Comparison of ENCODE assay signal across 1 cellular context in genomic region chr3:129893616-129894070, GRCh38.
A peak's percentile ranks its signal among the peaks of the same experiment; 100 is the strongest.
TF ChIP-seq lines count a peak whose summit lies in the region.

Gene TMCC1, minus strand, starts transcription at chr3:129893711.

TF ChIP-seq in H1, 55 proteins besides CTCF, POLR2A, EP300 and RAD21:
- TF ChIP-seq SRF (IDR thresholded peaks at IDR 0.05; ENCODE audit: low read depth, low read length) (no peak), ASH2L (IDR thresholded peaks at IDR 0.05; ENCODE audit: low read length) (no peak), KDM1A (IDR thresholded peaks at IDR 0.05; ENCODE audit: borderline replicate concordance, low read length) (no peak), CBX8 (IDR thresholded peaks at IDR 0.05; ENCODE audit: borderline replicate concordance, low read depth, low read length) (no peak), SAP30 (IDR thresholded peaks at IDR 0.05; ENCODE audit: insufficient read depth, insufficient replicate concordance, low read length) (no peak), SUZ12 (IDR thresholded peaks at IDR 0.05; ENCODE audit: low read length) (no peak), CHD1 (IDR thresholded peaks at IDR 0.05; ENCODE audit: low read depth, low read length) (no peak), MAX (IDR thresholded peaks at IDR 0.05) (peak; percentile 79), SP1 (IDR thresholded peaks at IDR 0.05; ENCODE audit: low read depth, low read length) (peak; percentile 11; the same call in 1 of the 2 replicates), TEAD4 (IDR thresholded peaks at IDR 0.05; ENCODE audit: low read depth, low read length) (no peak), POU5F1 (IDR thresholded peaks at IDR 0.05; ENCODE audit: low read depth, low read length) (no peak), SP4 (IDR thresholded peaks at IDR 0.05; ENCODE audit: low read length) (no peak), POLR2AphosphoS5 (IDR thresholded peaks at IDR 0.05; ENCODE audit: low read depth, low read length) (peak; percentile 54; the same call in 1 of the 2 replicates), YY1 (IDR thresholded peaks at IDR 0.05; ENCODE audit: low read depth, low read length) (no peak), CTBP2 (IDR thresholded peaks at IDR 0.05; ENCODE audit: borderline replicate concordance, insufficient read depth, insufficient read length, low read length) (no peak), JUN (IDR thresholded peaks at IDR 0.05; ENCODE audit: low read depth, low read length) (no peak), FOSL1 (IDR thresholded peaks at IDR 0.05; ENCODE audit: insufficient read depth, low read depth, low read length) (no peak), GABPA (IDR thresholded peaks at IDR 0.05; ENCODE audit: borderline replicate concordance, insufficient read depth, low read length) (no peak), E2F6 (IDR thresholded peaks at IDR 0.05) (no peak), ZNF274 (IDR thresholded peaks at IDR 0.05; ENCODE audit: borderline replicate concordance, extremely low read depth, low read length) (no peak), CREB1 (IDR thresholded peaks at IDR 0.05) (no peak), NANOG (IDR thresholded peaks at IDR 0.05; ENCODE audit: insufficient read depth, low read depth, low read length, poor library complexity, severe bottlenecking) (no peak), EGR1 (IDR thresholded peaks at IDR 0.05; ENCODE audit: borderline replicate concordance, low read depth, low read length) (peak; percentile 73; the same call in 1 of the 2 replicates), SIRT6 (IDR thresholded peaks at IDR 0.05; ENCODE audit: low read length) (no peak), KDM5A (IDR thresholded peaks at IDR 0.05; ENCODE audit: low read length) (no peak), RFX5 (IDR thresholded peaks at IDR 0.05; ENCODE audit: borderline replicate concordance, low read depth, low read length) (no peak), SIN3A (conservative IDR thresholded peaks at IDR 0.05 in 1 of 2, IDR thresholded peaks at IDR 0.05 in 1 of 2; ENCODE audit: low read depth in 1 of 2, low read length in 2 of 2) (peak in 1 of 2 experiments; percentile 54; a peak in 1 of 4 replicates), RXRA (IDR thresholded peaks at IDR 0.05; ENCODE audit: insufficient read depth, low read depth, low read length) (no peak), BACH1 (IDR thresholded peaks at IDR 0.05; ENCODE audit: low read length) (no peak), BCL11A (IDR thresholded peaks at IDR 0.05; ENCODE audit: low read depth in 2 of 2, low read length in 2 of 2) (no peak), TAF7 (optimal IDR thresholded peaks at IDR 0.05; ENCODE audit: borderline replicate concordance, low read depth, low read length) (no peak), MAFK (IDR thresholded peaks at IDR 0.05; ENCODE audit: low read depth, low read length) (no peak), SIX5 (IDR thresholded peaks at IDR 0.05; ENCODE audit: low read depth, low read length) (no peak), TAF1 (IDR thresholded peaks at IDR 0.05; ENCODE audit: low read depth, low read length) (peak; percentile 67), TCF12 (IDR thresholded peaks at IDR 0.05; ENCODE audit: low read depth, low read length) (no peak), CHD2 (IDR thresholded peaks at IDR 0.05; ENCODE audit: low read length) (no peak), EZH2 (IDR thresholded peaks at IDR 0.05; ENCODE audit: low read depth, low read length, severe bottlenecking) (no peak), HDAC6 (IDR thresholded peaks at IDR 0.05; ENCODE audit: low read depth, low read length) (no peak), CEBPB (IDR thresholded peaks at IDR 0.05; ENCODE audit: low read depth, low read length) (no peak), NRF1 (IDR thresholded peaks at IDR 0.05; ENCODE audit: low read depth, low read length) (peak; percentile 59), SP2 (IDR thresholded peaks at IDR 0.05; ENCODE audit: low read length) (no peak), TBP (IDR thresholded peaks at IDR 0.05; ENCODE audit: low read depth, low read length) (peak; percentile 49), RBBP5 (IDR thresholded peaks at IDR 0.05; ENCODE audit: borderline replicate concordance, low read depth, low read length) (no peak), BRCA1 (IDR thresholded peaks at IDR 0.05; ENCODE audit: low read depth, low read length) (no peak), RNF2 (IDR thresholded peaks at IDR 0.05; ENCODE audit: borderline replicate concordance, low read depth, low read length, missing control alignments, poor library complexity, severe bottlenecking) (no peak), KDM4A (IDR thresholded peaks at IDR 0.05; ENCODE audit: low read depth, low read length, severe bottlenecking) (no peak), CBX5 (IDR thresholded peaks at IDR 0.05; ENCODE audit: low read depth, low read length) (no peak), PHF8 (conservative IDR thresholded peaks at IDR 0.05; ENCODE audit: low read depth, low read length) (no peak), HDAC2 (IDR thresholded peaks at IDR 0.05; ENCODE audit: borderline replicate concordance in 1 of 2, low read depth in 2 of 2, low read length in 2 of 2) (no peak), JUND (IDR thresholded peaks at IDR 0.05; ENCODE audit: low read length) (no peak), GTF2F1 (IDR thresholded peaks at IDR 0.05; ENCODE audit: borderline replicate concordance, low read depth, low read length) (no peak)
- TF ChIP-seq, protein P1, sequence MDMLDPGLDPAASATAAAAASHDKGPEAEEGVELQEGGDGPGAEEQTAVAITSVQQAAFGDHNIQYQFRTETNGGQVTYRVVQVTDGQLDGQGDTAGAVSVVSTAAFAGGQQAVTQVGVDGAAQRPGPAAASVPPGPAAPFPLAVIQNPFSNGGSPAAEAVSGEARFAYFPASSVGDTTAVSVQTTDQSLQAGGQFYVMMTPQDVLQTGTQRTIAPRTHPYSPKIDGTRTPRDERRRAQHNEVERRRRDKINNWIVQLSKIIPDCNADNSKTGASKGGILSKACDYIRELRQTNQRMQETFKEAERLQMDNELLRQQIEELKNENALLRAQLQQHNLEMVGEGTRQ (IDR thresholded peaks at IDR 0.05; ENCODE audit: low read length), result no peak
- TF ChIP-seq, protein P2, sequence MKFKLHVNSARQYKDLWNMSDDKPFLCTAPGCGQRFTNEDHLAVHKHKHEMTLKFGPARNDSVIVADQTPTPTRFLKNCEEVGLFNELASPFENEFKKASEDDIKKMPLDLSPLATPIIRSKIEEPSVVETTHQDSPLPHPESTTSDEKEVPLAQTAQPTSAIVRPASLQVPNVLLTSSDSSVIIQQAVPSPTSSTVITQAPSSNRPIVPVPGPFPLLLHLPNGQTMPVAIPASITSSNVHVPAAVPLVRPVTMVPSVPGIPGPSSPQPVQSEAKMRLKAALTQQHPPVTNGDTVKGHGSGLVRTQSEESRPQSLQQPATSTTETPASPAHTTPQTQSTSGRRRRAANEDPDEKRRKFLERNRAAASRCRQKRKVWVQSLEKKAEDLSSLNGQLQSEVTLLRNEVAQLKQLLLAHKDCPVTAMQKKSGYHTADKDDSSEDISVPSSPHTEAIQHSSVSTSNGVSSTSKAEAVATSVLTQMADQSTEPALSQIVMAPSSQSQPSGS (IDR thresholded peaks at IDR 0.05; ENCODE audit: low read length), result no peak
- TF ChIP-seq, protein P3, sequence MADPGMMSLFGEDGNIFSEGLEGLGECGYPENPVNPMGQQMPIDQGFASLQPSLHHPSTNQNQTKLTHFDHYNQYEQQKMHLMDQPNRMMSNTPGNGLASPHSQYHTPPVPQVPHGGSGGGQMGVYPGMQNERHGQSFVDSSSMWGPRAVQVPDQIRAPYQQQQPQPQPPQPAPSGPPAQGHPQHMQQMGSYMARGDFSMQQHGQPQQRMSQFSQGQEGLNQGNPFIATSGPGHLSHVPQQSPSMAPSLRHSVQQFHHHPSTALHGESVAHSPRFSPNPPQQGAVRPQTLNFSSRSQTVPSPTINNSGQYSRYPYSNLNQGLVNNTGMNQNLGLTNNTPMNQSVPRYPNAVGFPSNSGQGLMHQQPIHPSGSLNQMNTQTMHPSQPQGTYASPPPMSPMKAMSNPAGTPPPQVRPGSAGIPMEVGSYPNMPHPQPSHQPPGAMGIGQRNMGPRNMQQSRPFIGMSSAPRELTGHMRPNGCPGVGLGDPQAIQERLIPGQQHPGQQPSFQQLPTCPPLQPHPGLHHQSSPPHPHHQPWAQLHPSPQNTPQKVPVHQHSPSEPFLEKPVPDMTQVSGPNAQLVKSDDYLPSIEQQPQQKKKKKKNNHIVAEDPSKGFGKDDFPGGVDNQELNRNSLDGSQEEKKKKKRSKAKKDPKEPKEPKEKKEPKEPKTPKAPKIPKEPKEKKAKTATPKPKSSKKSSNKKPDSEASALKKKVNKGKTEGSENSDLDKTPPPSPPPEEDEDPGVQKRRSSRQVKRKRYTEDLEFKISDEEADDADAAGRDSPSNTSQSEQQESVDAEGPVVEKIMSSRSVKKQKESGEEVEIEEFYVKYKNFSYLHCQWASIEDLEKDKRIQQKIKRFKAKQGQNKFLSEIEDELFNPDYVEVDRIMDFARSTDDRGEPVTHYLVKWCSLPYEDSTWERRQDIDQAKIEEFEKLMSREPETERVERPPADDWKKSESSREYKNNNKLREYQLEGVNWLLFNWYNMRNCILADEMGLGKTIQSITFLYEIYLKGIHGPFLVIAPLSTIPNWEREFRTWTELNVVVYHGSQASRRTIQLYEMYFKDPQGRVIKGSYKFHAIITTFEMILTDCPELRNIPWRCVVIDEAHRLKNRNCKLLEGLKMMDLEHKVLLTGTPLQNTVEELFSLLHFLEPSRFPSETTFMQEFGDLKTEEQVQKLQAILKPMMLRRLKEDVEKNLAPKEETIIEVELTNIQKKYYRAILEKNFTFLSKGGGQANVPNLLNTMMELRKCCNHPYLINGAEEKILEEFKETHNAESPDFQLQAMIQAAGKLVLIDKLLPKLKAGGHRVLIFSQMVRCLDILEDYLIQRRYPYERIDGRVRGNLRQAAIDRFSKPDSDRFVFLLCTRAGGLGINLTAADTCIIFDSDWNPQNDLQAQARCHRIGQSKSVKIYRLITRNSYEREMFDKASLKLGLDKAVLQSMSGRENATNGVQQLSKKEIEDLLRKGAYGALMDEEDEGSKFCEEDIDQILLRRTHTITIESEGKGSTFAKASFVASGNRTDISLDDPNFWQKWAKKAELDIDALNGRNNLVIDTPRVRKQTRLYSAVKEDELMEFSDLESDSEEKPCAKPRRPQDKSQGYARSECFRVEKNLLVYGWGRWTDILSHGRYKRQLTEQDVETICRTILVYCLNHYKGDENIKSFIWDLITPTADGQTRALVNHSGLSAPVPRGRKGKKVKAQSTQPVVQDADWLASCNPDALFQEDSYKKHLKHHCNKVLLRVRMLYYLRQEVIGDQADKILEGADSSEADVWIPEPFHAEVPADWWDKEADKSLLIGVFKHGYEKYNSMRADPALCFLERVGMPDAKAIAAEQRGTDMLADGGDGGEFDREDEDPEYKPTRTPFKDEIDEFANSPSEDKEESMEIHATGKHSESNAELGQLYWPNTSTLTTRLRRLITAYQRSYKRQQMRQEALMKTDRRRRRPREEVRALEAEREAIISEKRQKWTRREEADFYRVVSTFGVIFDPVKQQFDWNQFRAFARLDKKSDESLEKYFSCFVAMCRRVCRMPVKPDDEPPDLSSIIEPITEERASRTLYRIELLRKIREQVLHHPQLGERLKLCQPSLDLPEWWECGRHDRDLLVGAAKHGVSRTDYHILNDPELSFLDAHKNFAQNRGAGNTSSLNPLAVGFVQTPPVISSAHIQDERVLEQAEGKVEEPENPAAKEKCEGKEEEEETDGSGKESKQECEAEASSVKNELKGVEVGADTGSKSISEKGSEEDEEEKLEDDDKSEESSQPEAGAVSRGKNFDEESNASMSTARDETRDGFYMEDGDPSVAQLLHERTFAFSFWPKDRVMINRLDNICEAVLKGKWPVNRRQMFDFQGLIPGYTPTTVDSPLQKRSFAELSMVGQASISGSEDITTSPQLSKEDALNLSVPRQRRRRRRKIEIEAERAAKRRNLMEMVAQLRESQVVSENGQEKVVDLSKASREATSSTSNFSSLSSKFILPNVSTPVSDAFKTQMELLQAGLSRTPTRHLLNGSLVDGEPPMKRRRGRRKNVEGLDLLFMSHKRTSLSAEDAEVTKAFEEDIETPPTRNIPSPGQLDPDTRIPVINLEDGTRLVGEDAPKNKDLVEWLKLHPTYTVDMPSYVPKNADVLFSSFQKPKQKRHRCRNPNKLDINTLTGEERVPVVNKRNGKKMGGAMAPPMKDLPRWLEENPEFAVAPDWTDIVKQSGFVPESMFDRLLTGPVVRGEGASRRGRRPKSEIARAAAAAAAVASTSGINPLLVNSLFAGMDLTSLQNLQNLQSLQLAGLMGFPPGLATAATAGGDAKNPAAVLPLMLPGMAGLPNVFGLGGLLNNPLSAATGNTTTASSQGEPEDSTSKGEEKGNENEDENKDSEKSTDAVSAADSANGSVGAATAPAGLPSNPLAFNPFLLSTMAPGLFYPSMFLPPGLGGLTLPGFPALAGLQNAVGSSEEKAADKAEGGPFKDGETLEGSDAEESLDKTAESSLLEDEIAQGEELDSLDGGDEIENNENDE (IDR thresholded peaks at IDR 0.05; ENCODE audit: insufficient replicate concordance, low read length), result no peak
- TF ChIP-seq, protein P4, sequence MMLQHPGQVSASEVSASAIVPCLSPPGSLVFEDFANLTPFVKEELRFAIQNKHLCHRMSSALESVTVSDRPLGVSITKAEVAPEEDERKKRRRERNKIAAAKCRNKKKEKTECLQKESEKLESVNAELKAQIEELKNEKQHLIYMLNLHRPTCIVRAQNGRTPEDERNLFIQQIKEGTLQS (IDR thresholded peaks at IDR 0.05; ENCODE audit: insufficient read depth, low read depth, low read length), result no peak
